ENCODE assay signal across 9 cellular contexts in the genomic region with DNA sequence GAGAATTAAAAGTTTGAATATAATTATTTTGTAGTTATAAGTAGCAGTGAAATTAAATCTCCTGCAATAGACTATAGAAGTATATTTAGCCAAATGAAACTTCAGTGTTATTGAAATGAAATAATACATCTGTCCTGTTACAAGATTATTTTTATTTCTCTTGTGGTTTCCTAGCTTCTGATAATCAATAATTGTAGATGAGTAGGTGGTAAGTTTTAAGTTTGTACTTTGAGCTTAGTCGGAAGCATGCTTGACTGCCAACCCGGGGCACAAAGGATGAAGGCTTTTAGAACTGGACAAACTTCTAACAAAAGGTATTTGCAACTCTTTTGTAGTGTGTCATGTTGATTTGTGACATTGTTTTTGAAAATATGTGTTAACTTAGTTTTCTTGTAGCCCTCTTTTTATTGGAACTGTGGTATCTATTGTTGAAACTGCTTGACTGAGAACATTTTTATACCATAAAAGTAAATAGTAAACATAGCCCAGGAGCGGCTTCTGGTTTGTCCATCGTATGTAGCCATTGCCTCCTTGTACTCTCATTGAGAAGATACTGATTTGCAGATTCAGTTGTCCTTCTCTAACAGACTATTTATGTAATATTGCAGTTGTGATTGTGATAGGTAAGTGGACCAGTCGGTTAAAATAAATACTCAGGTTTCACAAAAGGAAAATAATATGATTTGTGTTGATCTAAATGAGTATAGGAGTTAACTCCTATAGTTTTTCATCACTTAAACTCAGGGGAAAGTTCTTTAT. TPM values are rescaled to one million over a fixed set of nuclear protein-coding genes. Genes with fewer than 3 reads are reported as not detected.
DNase-seq lines count a peak whose midpoint lies in the region; ATAC-seq and TF ChIP-seq lines count a peak whose summit lies in the region.
"Had no signal": no experiment of that assay in that cellular context is flagged by ENCODE, and none has a peak within 500 bp of the region (broad histone marks: within the 10 kb centered on the region; RNA-seq: fewer than 3 reads in every experiment).

No MANE protein-coding gene starts in this region.

- DNase-seq in GM20000 (ENCODE audit: low spot score) (peak; percentile 8), SJSA1 (ENCODE audit: low read depth in 1 of 2, low spot score in 2 of 2) (peak in 1 of 2 experiments; percentile 28), fibroblast of lung (ENCODE audit: low read depth in 2 of 2) (no peak), skeletal muscle cell (ENCODE audit: low read depth) (no peak), hippocampal formation (lab: John Stamatoyannopoulos, UW) (no peak), GM03348 (ENCODE audit: low spot score) (no peak), HuH-7 (ENCODE audit: low spot score) (no peak)
- DNase-seq: posterior cingulate gyrus had no signal

- no peak for TF ChIP-seq CTCF in GM20000 (IDR thresholded peaks at IDR 0.05; ENCODE audit: extremely low read depth, missing control alignments)
- TF ChIP-seq CTCF in fibroblast of lung (conservative IDR thresholded peaks at IDR 0.05 in 1 of 2, IDR thresholded peaks at IDR 0.05 in 1 of 2; ENCODE audit: low read depth in 1 of 2, low read length in 2 of 2) = no peak

- no peaks in the 10 kb centered on the region for H3K27me3 ChIP-seq in SJSA1 (replicated peaks)
- no peaks in the 10 kb centered on the region for H3K27me3 ChIP-seq in fibroblast of lung (ENCODE audit: control insufficient read depth, insufficient read depth, low read length)

- no peak overlapping the region for H3K9ac ChIP-seq in fibroblast of lung (ENCODE audit: insufficient read depth, low read length)

- H3K4me3 ChIP-seq in SJSA1 (peak overlapping the region; percentile 95; the same call in 1 of the 2 replicates), fibroblast of lung (replicated peaks in 1 of 4; ENCODE audit: control extremely low read depth in 1 of 4, insufficient read depth in 1 of 4, low read depth in 3 of 4, low read length in 4 of 4) (peak overlapping the region; percentile 68 to 98 (median 72)), skeletal muscle cell (ENCODE audit: low read depth, low read length) (peak overlapping the region; percentile 88)

- H3K9me3 ChIP-seq in SJSA1 (replicated peaks) (no peaks in the 10 kb centered on the region), fibroblast of lung (ENCODE audit: control insufficient read depth, insufficient read depth, low read depth, low read length) (no peaks in the 10 kb centered on the region)

- H3K27ac ChIP-seq in SJSA1 (no peak overlapping the region), fibroblast of lung (ENCODE audit: insufficient read depth, low read length) (no peak overlapping the region)

- H3K4me1 ChIP-seq in SJSA1 (replicated peaks) = peaks cover 27% of the 10 kb centered on the region
- H3K4me1 ChIP-seq in fibroblast of lung (ENCODE audit: control insufficient read depth, extremely low read depth, insufficient read depth, low read length) = peaks cover 14% of the 10 kb centered on the region

- peaks cover 9% of the 10 kb centered on the region for H4K20me1 ChIP-seq in fibroblast of lung (ENCODE audit: control insufficient read depth, extremely low read depth, insufficient read depth, low read length)

- no peak overlapping the region for H2AFZ ChIP-seq in fibroblast of lung (ENCODE audit: low read length)

- ATAC-seq in HG02885 (IDR thresholded peaks at IDR 0.05; ENCODE audit: poor library complexity, unreplicated experiment) = no peak

- peaks cover 19% of the 10 kb centered on the region for H3K36me3 ChIP-seq in SJSA1
- H3K36me3 ChIP-seq in fibroblast of lung (ENCODE audit: control insufficient read depth, insufficient read depth, low read length) = no peaks in the 10 kb centered on the region

- H3K79me2 ChIP-seq in fibroblast of lung (ENCODE audit: control insufficient read depth, insufficient read depth, low read length) = peaks cover 77% of the 10 kb centered on the region

- peak overlapping the region; percentile 67 for H3K4me2 ChIP-seq in fibroblast of lung (ENCODE audit: extremely low read depth, insufficient read depth, low read length)

RNA-seq across cellular contexts. Expression of a gene that starts 2.9 kb away (rescaled TPM):
- 501 and 574 TPM in 2 replicates for total RNA-seq in SJSA1 (2014; rRNA removed; shearing (Covaris generic))
- 738 and 792 TPM in 2 replicates for total RNA-seq in fibroblast of lung
- polyA plus RNA-seq in fibroblast of lung = 266 and 414 TPM in 2 replicates
- 191 and 267 TPM in 2 replicates for polyA plus RNA-seq in fibroblast of lung (2012)
- 2,076 and 2,449 TPM in 2 replicates for polyA minus RNA-seq in fibroblast of lung (ENCODE audit: low replicate concordance)
